ENCODE assay signal across 19 cellular contexts in genomic region chr1:29752141-29752540, GRCh38.
DNase-seq lines count a peak whose midpoint lies in the region; ATAC-seq and TF ChIP-seq lines count a peak whose summit lies in the region.
"Had no signal": no experiment of that assay in that cellular context is flagged by ENCODE, and none has a peak within 500 bp of the region (broad histone marks: within the 10 kb centered on the region; RNA-seq: fewer than 3 reads in every experiment).

No MANE protein-coding gene starts in this region.

- no peak overlapping the region for H2AK5ac ChIP-seq in H9 (ENCODE audit: insufficient read length, low read length)

- H2BK15ac ChIP-seq in H9 (ENCODE audit: low read depth, low read length): no peak overlapping the region

- no peak overlapping the region for H3K4ac ChIP-seq in H9 (ENCODE audit: low read depth, low read length)

- H3K9me3 ChIP-seq in H9 (ENCODE audit: control insufficient read depth, low read depth, low read length) (no peaks in the 10 kb centered on the region), SJCRH30 (replicated peaks) (no peaks in the 10 kb centered on the region), hepatocyte (ENCODE audit: low read depth) (no peaks in the 10 kb centered on the region), OCI-LY7 (ENCODE audit: low read length) (no peaks in the 10 kb centered on the region)
- no peaks in the 10 kb centered on the region for H3K9me3 ChIP-seq in naive thymus-derived CD4-positive, alpha-beta T cell (ENCODE audit: control insufficient read depth in 2 of 3, low read length in 3 of 3)

- no peak overlapping the region for H3K9ac ChIP-seq in H9 (ENCODE audit: extremely low read depth, insufficient read length, low read length)

- H3K36me3 Mint-ChIP-seq in H9 (ENCODE audit: insufficient read depth in 1 of 3, low read depth in 3 of 3): no peaks in the 10 kb centered on the region
- no peaks in the 10 kb centered on the region for H3K36me3 Mint-ChIP-seq in naive thymus-derived CD4-positive, alpha-beta T cell
- H3K36me3 Mint-ChIP-seq: CD4-positive, CD25-positive, alpha-beta regulatory T cell had no signal

- no peak overlapping the region for H3K27ac Mint-ChIP-seq in H9
- no peak overlapping the region for H3K27ac Mint-ChIP-seq in naive thymus-derived CD4-positive, alpha-beta T cell
- H3K27ac Mint-ChIP-seq: CD4-positive, CD25-positive, alpha-beta regulatory T cell had no signal

- H3K9me2 ChIP-seq in hepatocyte (replicated peaks; ENCODE audit: insufficient read depth) (no peaks in the 10 kb centered on the region), OCI-LY7 (ENCODE audit: insufficient read depth, low read length) (no peaks in the 10 kb centered on the region)

- CTCF ChIA-PET in OCI-LY7 (lab: Charles Lee; ENCODE audit: unreplicated experiment): no interaction called here
- CTCF ChIA-PET in naive thymus-derived CD4-positive, alpha-beta T cell (lab: Charles Lee): no interaction called here

- H3K27me3 ChIP-seq in H9 (ENCODE audit: insufficient read depth, low read length) (no peaks in the 10 kb centered on the region), SJCRH30 (peaks cover 2% of the 10 kb centered on the region; the same call in 1 of the 2 replicates), hepatocyte (no peaks in the 10 kb centered on the region)
- H3K27me3 ChIP-seq in naive thymus-derived CD4-positive, alpha-beta T cell (ENCODE audit: control insufficient read depth in 2 of 2, insufficient read depth in 2 of 2, low read length in 2 of 2): no peaks in the 10 kb centered on the region

- H3K79me1 ChIP-seq in H9 (ENCODE audit: insufficient read depth, low read depth, low read length, poor library complexity, severe bottlenecking): no peaks in the 10 kb centered on the region

- no peaks in the 10 kb centered on the region for H4K20me1 ChIP-seq in H9 (ENCODE audit: control insufficient read depth, insufficient read depth, insufficient read length)
- H4K20me1 ChIP-seq in hepatocyte (ENCODE audit: insufficient read depth, poor library complexity, severe bottlenecking): no peaks in the 10 kb centered on the region
- no peaks in the 10 kb centered on the region for H4K20me1 ChIP-seq in OCI-LY7 (ENCODE audit: insufficient read depth, low read length)

- no peak overlapping the region for H3K14ac ChIP-seq in H9 (ENCODE audit: insufficient read depth, low read length)

- H3K23me2 ChIP-seq in H9 (ENCODE audit: insufficient read length, low read depth, low read length, poor library complexity, severe bottlenecking): no peaks in the 10 kb centered on the region

- 0 out of 4 replicates have a peak, but pooled peaks cover 0 to 2% of the 10 kb centered on the region in 2 experiments for H3K4me1 Mint-ChIP-seq in H9
- H3K4me1 Mint-ChIP-seq in naive thymus-derived CD4-positive, alpha-beta T cell: no peaks in the 10 kb centered on the region
- H3K4me1 Mint-ChIP-seq: CD4-positive, CD25-positive, alpha-beta regulatory T cell had no signal

- no peak overlapping the region for H4K91ac ChIP-seq in H9 (ENCODE audit: insufficient read length, low read depth, low read length)

- H3K18ac ChIP-seq in H9 (ENCODE audit: insufficient read length, low read depth, low read length): no peak overlapping the region

- no peak overlapping the region for H2BK5ac ChIP-seq in H9 (ENCODE audit: insufficient read length, low read length)

- H3K9me3 Mint-ChIP-seq in H9: no peaks in the 10 kb centered on the region
- peaks cover 0 to 1% (median 0%) of the 10 kb centered on the region in 11 donors for H3K9me3 Mint-ChIP-seq in naive thymus-derived CD4-positive, alpha-beta T cell
- H3K9me3 Mint-ChIP-seq: CD4-positive, CD25-positive, alpha-beta regulatory T cell had no signal

- H2BK20ac ChIP-seq in H9 (ENCODE audit: low read depth, low read length, poor library complexity, severe bottlenecking): no peak overlapping the region

- intact Hi-C loops in OCI-LY7 (cut with micrococcal nuclease; ENCODE audit: unreplicated experiment): no loop called here
- intact Hi-C loops in naive thymus-derived CD4-positive, alpha-beta T cell (cut with micrococcal nuclease): no loop called here

- no peak overlapping the region for H3K4me3 ChIP-seq in SJCRH30
- no peak overlapping the region for H3K4me3 ChIP-seq in hepatocyte
- no peak overlapping the region for H3K4me3 ChIP-seq in OCI-LY7 (ENCODE audit: low read depth, low read length, poor library complexity, severe bottlenecking)
- no peak overlapping the region for H3K4me3 ChIP-seq in naive thymus-derived CD4-positive, alpha-beta T cell (ENCODE audit: low read length)

- H3K4me3 Mint-ChIP-seq in H9: no peak overlapping the region
- H3K4me3 Mint-ChIP-seq in naive thymus-derived CD4-positive, alpha-beta T cell: no peak overlapping the region
- H3K4me3 Mint-ChIP-seq: CD4-positive, CD25-positive, alpha-beta regulatory T cell had no signal

- H3K36me3 ChIP-seq in SJCRH30: no peaks in the 10 kb centered on the region
- no peaks in the 10 kb centered on the region for H3K36me3 ChIP-seq in hepatocyte (replicated peaks; ENCODE audit: insufficient read depth, low read depth)
- H3K36me3 ChIP-seq in OCI-LY7 (ENCODE audit: insufficient read depth, low read length): no peaks in the 10 kb centered on the region
- no peaks in the 10 kb centered on the region for H3K36me3 ChIP-seq in naive thymus-derived CD4-positive, alpha-beta T cell (ENCODE audit: control insufficient read depth in 2 of 3, insufficient read depth in 3 of 3, low read length in 3 of 3)

- no CpG with 5 or more reads among the region's 8 CpGs for WGBS in H9 (ENCODE audit: extremely low coverage, insufficient read length, low lambda C conversion rate)
- 22% methylated on average over 8 of the region's 8 CpGs for WGBS in hepatocyte (ENCODE audit: low lambda C conversion rate, missing lambda C conversion rate)

- TF ChIP-seq CTCF in H9 (conservative IDR thresholded peaks at IDR 0.05): no peak
- no peak for TF ChIP-seq CTCF in hepatocyte (IDR thresholded peaks at IDR 0.05; ENCODE audit: poor library complexity)
- no peak for TF ChIP-seq CTCF in OCI-LY7 (conservative IDR thresholded peaks at IDR 0.05; ENCODE audit: low read length)

- no peak overlapping the region for H2AFZ ChIP-seq in H9 (ENCODE audit: low read length)
- no peak overlapping the region for H2AFZ ChIP-seq in hepatocyte
- H2AFZ ChIP-seq in OCI-LY7 (ENCODE audit: low read length): no peak overlapping the region

- H3K4me1 ChIP-seq in H9 (ENCODE audit: insufficient read depth, low read length): no peaks in the 10 kb centered on the region
- 0 out of 2 replicates have a peak, but pooled peaks cover 2% of the 10 kb centered on the region for H3K4me1 ChIP-seq in SJCRH30
- peaks cover 4% of the 10 kb centered on the region for H3K4me1 ChIP-seq in hepatocyte (ENCODE audit: insufficient read depth)
- no peaks in the 10 kb centered on the region for H3K4me1 ChIP-seq in OCI-LY7 (ENCODE audit: insufficient read depth, low read length, poor library complexity, severe bottlenecking)
- H3K4me1 ChIP-seq in naive thymus-derived CD4-positive, alpha-beta T cell (ENCODE audit: control insufficient read depth in 2 of 2, insufficient read depth in 2 of 2, low read length in 2 of 2): no peaks in the 10 kb centered on the region

- H3K4me2 ChIP-seq in H9 (ENCODE audit: insufficient read depth, insufficient read length, low read length) (no peak overlapping the region), hepatocyte (no peak overlapping the region), OCI-LY7 (ENCODE audit: low read length) (no peak overlapping the region)

- no peak overlapping the region for H3T11ph ChIP-seq in H9 (ENCODE audit: low read length)

- H2BK120ac ChIP-seq in H9 (ENCODE audit: low read depth, low read length, poor library complexity, severe bottlenecking): no peak overlapping the region

- no peak overlapping the region for H2BK12ac ChIP-seq in H9 (ENCODE audit: insufficient read length, low read depth, low read length)

- no peak overlapping the region for H3K56ac ChIP-seq in H9 (ENCODE audit: insufficient read length, low read depth, low read length)

- H4K5ac ChIP-seq in H9 (ENCODE audit: insufficient read length, low read depth, low read length): no peak overlapping the region

- peaks cover 5% of the 10 kb centered on the region; the same call in 1 of the 2 replicates for H3K27me3 Mint-ChIP-seq in H9 (ENCODE audit: low read depth)
- peaks cover 8 to 37% (median 15%) of the 10 kb centered on the region in 5 donors for H3K27me3 Mint-ChIP-seq in naive thymus-derived CD4-positive, alpha-beta T cell
- H3K27me3 Mint-ChIP-seq: CD4-positive, CD25-positive, alpha-beta regulatory T cell had no signal

- POLR2A ChIA-PET in OCI-LY7 (lab: Charles Lee): no interaction called here
- POLR2A ChIA-PET in naive thymus-derived CD4-positive, alpha-beta T cell (lab: Charles Lee): interaction anchor here (0.6 kb wide), 1 partner anchor 12 kb away, joined by 3 read pairs; no protein-coding TSS in a partner anchor

- BruUV-seq in OCI-LY7 (replicated peaks; lab: Mats Ljungman, UMichigan): no TSS peak

- peak; percentile 47 for DNase-seq in H9
- peak; percentile 27 to 52 for DNase-seq in SJCRH30
- peak; percentile 22 for DNase-seq in hepatocyte (ENCODE audit: low spot score)
- peak; percentile 15 for DNase-seq in renal cortical epithelial cell (ENCODE audit: low read depth)
- no peak for DNase-seq in NCI-H187 treated with DMSO at 0.1 percent for 48 hours (lab: John Stamatoyannopoulos, UW)
- DNase-seq in OCI-LY7 (ENCODE audit: low spot score): no peak
- DNase-seq in naive thymus-derived CD4-positive, alpha-beta T cell: no peak
- DNase-seq: activated gamma-delta T cell; amygdala; CD4-positive, CD25-positive, alpha-beta regulatory T cell; KG1; mesenchymal stem cell; NCI-H1048; NCI-H82; stimulated activated CD4-positive, alpha-beta T cell treated with anti-CD3 and anti-CD28 coated beads, Interleukin-4, amount 100 ng/mL, for 24 hours had no signal

- no peak overlapping the region for H3K23ac ChIP-seq in H9 (ENCODE audit: insufficient read length, low read depth, low read length)

- H3K27ac ChIP-seq in H9 (ENCODE audit: insufficient read length, low read depth, low read length) (no peak overlapping the region), SJCRH30 (no peak overlapping the region), hepatocyte (no peak overlapping the region), OCI-LY7 (ENCODE audit: low read depth, low read length, poor library complexity, severe bottlenecking) (no peak overlapping the region)
- no peak overlapping the region for H3K27ac ChIP-seq in naive thymus-derived CD4-positive, alpha-beta T cell (ENCODE audit: low read depth, low read length)
- H3K27ac ChIP-seq: epithelial cell of prostate, HL-60, RWPE1, VCaP had no signal

- H3K79me2 ChIP-seq in H9 (ENCODE audit: insufficient read depth, low read length): no peaks in the 10 kb centered on the region
- no peaks in the 10 kb centered on the region for H3K79me2 ChIP-seq in hepatocyte
- H3K79me2 ChIP-seq in OCI-LY7 (ENCODE audit: insufficient read depth, low read depth, low read length): no peaks in the 10 kb centered on the region

- ATAC-seq in naive thymus-derived CD4-positive, alpha-beta T cell: no peak

- no peak overlapping the region for H4K8ac ChIP-seq in H9 (replicated peaks; ENCODE audit: insufficient read length, low read depth, low read length)

Comparison
In these comparisons a context has a peak if more than half of its experiments do, and no peak if none do; other contexts are left out.
1. DNase-seq: peak in H9 (single experiment), SJCRH30 (2 of 2), hepatocyte (single experiment) and renal cortical epithelial cell (single experiment); none in NCI-H187 treated with DMSO at 0.1 percent for 48 hours (single experiment), OCI-LY7 (single experiment) and naive thymus-derived CD4-positive, alpha-beta T cell (0 of 9).